In genomic region chr22:17083811-17084540, GRCh38 we compare ENCODE assay signal across 8 cellular contexts. TPM values are rescaled to one million over a fixed set of nuclear protein-coding genes. Genes with fewer than 3 reads are reported as not detected.
DNase-seq lines count a peak whose midpoint lies in the region; ATAC-seq and TF ChIP-seq lines count a peak whose summit lies in the region.

No MANE protein-coding gene starts in this region.

- WGBS in hepatocyte (ENCODE audit: low lambda C conversion rate, missing lambda C conversion rate): 95% methylated on average over 30 of the region's 34 CpGs

- no peaks in the 10 kb centered on the region for H3K9me3 ChIP-seq in hepatocyte (ENCODE audit: low read depth)

- H3K9me2 ChIP-seq in hepatocyte (replicated peaks; ENCODE audit: insufficient read depth): no peaks in the 10 kb centered on the region

- H3K4me1 ChIP-seq in hepatocyte (ENCODE audit: insufficient read depth): peaks cover 9% of the 10 kb centered on the region

- H4K20me1 ChIP-seq in hepatocyte (ENCODE audit: insufficient read depth, poor library complexity, severe bottlenecking): peaks cover 10% of the 10 kb centered on the region

- H3K4me1 Mint-ChIP-seq in HFFc6 (ENCODE audit: low read depth) (peaks cover 42% of the 10 kb centered on the region), activated B cell treated with CpG ODN at 0.5 μM for 24 hours (peaks cover 38% of the 10 kb centered on the region)

- POLR2A ChIA-PET in activated B cell treated with CpG ODN at 0.5 μM for 24 hours (lab: Charles Lee): no interaction called here

- peak overlapping the region; percentile 92 for H2AFZ ChIP-seq in hepatocyte

- CTCF ChIA-PET in activated B cell treated with CpG ODN at 0.5 μM for 24 hours (lab: Charles Lee): interaction anchor here (0.6 to 0.9 kb wide), 2 partner anchors 9 to 1070 kb away, joined by 3 read pairs; no protein-coding TSS in a partner anchor

- H3K4me3 Mint-ChIP-seq in HFFc6: peak overlapping the region; percentile 90
- peak overlapping the region; percentile 89 for H3K4me3 Mint-ChIP-seq in activated B cell treated with CpG ODN at 0.5 μM for 24 hours

- H3K4me2 ChIP-seq in hepatocyte: peak overlapping the region; percentile 91

- intact Hi-C loops in activated B cell treated with CpG ODN at 0.5 μM for 24 hours (cut with micrococcal nuclease): loop anchor here (5.0 to 10.0 kb wide), 3 partner anchors 133 to 991 kb away; partner anchors contain the start of genes ADA2, BCL2L13 and PEX26

- no peaks in the 10 kb centered on the region for H3K27me3 ChIP-seq in hepatocyte

- ATAC-seq in activated B cell treated with CpG ODN at 0.5 μM for 24 hours (ENCODE audit: low read depth) (no peak), GM21723 (IDR thresholded peaks at IDR 0.05; ENCODE audit: unreplicated experiment) (no peak), GM18867 (IDR thresholded peaks at IDR 0.05; ENCODE audit: unreplicated experiment) (no peak), GM21737 (IDR thresholded peaks at IDR 0.05; ENCODE audit: unreplicated experiment) (no peak), HG03045 (IDR thresholded peaks at IDR 0.05; ENCODE audit: unreplicated experiment) (no peak)

- peak overlapping the region; percentile 58 for H3K27ac ChIP-seq in hepatocyte
- peak overlapping the region in 19 of 21 experiments; percentile 49 to 99 (median 94) for H3K27ac ChIP-seq in skin epidermis

- peaks cover 2% of the 10 kb centered on the region; the same call in 1 of the 2 replicates for H3K27me3 Mint-ChIP-seq in HFFc6 (ENCODE audit: insufficient read depth)
- no peaks in the 10 kb centered on the region for H3K27me3 Mint-ChIP-seq in activated B cell treated with CpG ODN at 0.5 μM for 24 hours

- H3K36me3 ChIP-seq in hepatocyte (replicated peaks; ENCODE audit: insufficient read depth, low read depth): no peaks in the 10 kb centered on the region

- DNase-seq in HFFc6: no peak
- no peak for DNase-seq in activated B cell treated with CpG ODN at 0.5 μM for 24 hours
- DNase-seq in hepatocyte (ENCODE audit: low spot score): no peak

- peaks cover 11% of the 10 kb centered on the region for H3K79me2 ChIP-seq in hepatocyte

- H3K4me3 ChIP-seq in hepatocyte (peak overlapping the region; percentile 57), skin epidermis (peak overlapping the region; percentile 63 to 96 (median 85))

- no peaks in the 10 kb centered on the region for H3K9me3 Mint-ChIP-seq in HFFc6
- no peaks in the 10 kb centered on the region for H3K9me3 Mint-ChIP-seq in activated B cell treated with CpG ODN at 0.5 μM for 24 hours

- no peaks in the 10 kb centered on the region for H3K36me3 Mint-ChIP-seq in HFFc6 (ENCODE audit: low read depth)
- H3K36me3 Mint-ChIP-seq in activated B cell treated with CpG ODN at 0.5 μM for 24 hours (ENCODE audit: low read depth): no peaks in the 10 kb centered on the region

- TF ChIP-seq CTCF in HFFc6 (IDR thresholded peaks at IDR 0.05) (no peak), activated B cell treated with CpG ODN at 0.5 μM for 24 hours (IDR thresholded peaks at IDR 0.05) (no peak), hepatocyte (IDR thresholded peaks at IDR 0.05; ENCODE audit: poor library complexity) (no peak)

- H3K27ac Mint-ChIP-seq in HFFc6 (peak overlapping the region; percentile 75), activated B cell treated with CpG ODN at 0.5 μM for 24 hours (peak overlapping the region; percentile 81)

RNA-seq across cellular contexts. Expression of gene IL17RA, which starts 0.8 kb away (rescaled TPM):
- total RNA-seq in HFFc6 (2021; fragmentation: NEBNext Ultra II Directional; extraction: Animal tissue kit (Norgen Biotek cat#: 25700)): 10 to 100 TPM; 10.5 to 14.4 (median 13.7) TPM
- total RNA-seq in activated B cell treated with CpG ODN at 0.5 μM for 24 hours (15.7 and 18.1 TPM in 2 replicates), hepatocyte (6.6 and 8.4 TPM in 2 replicates)
- 13.1 and 14.6 TPM in 2 replicates for polyA plus RNA-seq in hepatocyte

RNA-seq across cellular contexts. Expression of gene TMEM121B, which starts 37.2 kb away (rescaled TPM):
- total RNA-seq in HFFc6 (2021; fragmentation: NEBNext Ultra II Directional; extraction: Animal tissue kit (Norgen Biotek cat#: 25700)): under 1 TPM; 0.05 to 0.11 (median 0.07) TPM
- total RNA-seq in activated B cell treated with CpG ODN at 0.5 μM for 24 hours (0.16 and 0.17 TPM in 2 replicates), hepatocyte (0.50 and 0.76 TPM in 2 replicates)
- 0.30 TPM in 1 of 2 replicates, not detected in the other for polyA plus RNA-seq in hepatocyte
